18 cellular contexts compared by ENCODE assay signal in the genomic region with DNA sequence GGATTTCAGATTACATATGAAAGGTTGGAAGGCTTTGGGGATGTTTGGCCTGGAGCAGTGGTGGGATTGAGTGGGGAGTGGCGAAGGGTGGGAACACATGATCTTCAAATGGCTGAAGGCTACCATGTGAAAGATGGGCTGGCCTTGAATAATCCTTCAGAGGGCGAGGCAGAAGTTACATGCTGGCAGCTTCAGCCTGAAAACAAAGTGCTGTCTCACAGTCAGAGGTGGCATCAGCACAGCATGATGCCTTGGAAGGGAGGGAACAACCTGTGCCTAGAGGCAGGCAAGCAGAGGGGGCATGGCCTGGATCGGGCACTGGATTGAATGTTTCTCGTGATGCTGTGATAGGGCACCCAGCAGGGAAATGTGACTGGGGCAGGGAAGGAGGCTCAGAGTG.
A peak's percentile ranks its signal among the peaks of the same experiment; 100 is the strongest.
DNase-seq lines count a peak whose midpoint lies in the region; FAIRE-seq and TF ChIP-seq lines count a peak whose summit lies in the region.
"Had no signal": no experiment of that assay in that cellular context is flagged by ENCODE, and none has a peak within 500 bp of the region (broad histone marks: within the 10 kb centered on the region; RNA-seq: fewer than 3 reads in every experiment).

No MANE protein-coding gene starts in this region.

- no peaks in the 10 kb centered on the region for H3K36me3 ChIP-seq in bronchial epithelial cell (ENCODE audit: control insufficient read depth, insufficient read depth, low read length)
- H3K36me3 ChIP-seq in neuronal stem cell (replicated peaks in 1 of 2; ENCODE audit: control insufficient read depth in 2 of 2, insufficient read depth in 2 of 2, low read length in 2 of 2) = no peaks in the 10 kb centered on the region
- H3K36me3 ChIP-seq: SJCRH30 had no signal

- TF ChIP-seq CTCF in bronchial epithelial cell (IDR thresholded peaks at IDR 0.05; ENCODE audit: insufficient read depth, low read length, severe bottlenecking) = no peak

- H3K14ac ChIP-seq in neuronal stem cell (ENCODE audit: low read length) = peak overlapping the region; percentile 25

- no peak overlapping the region for H2BK15ac ChIP-seq in neuronal stem cell (ENCODE audit: low read length)

- peak overlapping the region; percentile 66 for H2AK5ac ChIP-seq in neuronal stem cell (ENCODE audit: low read depth, low read length)

- no peak overlapping the region for H3K4me2 ChIP-seq in neuronal stem cell (ENCODE audit: insufficient read depth, low read length, poor library complexity, severe bottlenecking)

- peak; percentile 36 for FAIRE-seq in bronchial epithelial cell (lab: Jason Lieb, UNC)
- FAIRE-seq: A204.1, GM12878, GM18507 had no signal

- no peak overlapping the region for H2AFZ ChIP-seq in neuronal stem cell (ENCODE audit: low read length)

- no peaks in the 10 kb centered on the region for H3K79me1 ChIP-seq in neuronal stem cell (ENCODE audit: low read depth, low read length)

- H2BK12ac ChIP-seq in neuronal stem cell (ENCODE audit: low read length) = peak overlapping the region; percentile 48

- no peak overlapping the region for H2BK5ac ChIP-seq in neuronal stem cell (ENCODE audit: low read length)

- H3K4ac ChIP-seq in neuronal stem cell (ENCODE audit: low read length) = no peak overlapping the region

- H3K27ac ChIP-seq in neuronal stem cell (replicated peaks; ENCODE audit: low read length) = no peak overlapping the region
- H3K27ac ChIP-seq: HL-60, RWPE1, SJCRH30 had no signal

- no CpG with 5 or more reads among the region's 4 CpGs for WGBS in neuronal stem cell (ENCODE audit: extremely low coverage in 2 of 2, insufficient read length in 2 of 2, insufficient replicate concordance in 1 of 2), 2 donors

- H3K4me3 ChIP-seq in bronchial epithelial cell (ENCODE audit: low read depth, low read length) (no peak overlapping the region), neuronal stem cell (ENCODE audit: low read length in 2 of 2) (peak overlapping the region in 1 of 2 donors; percentile 1)
- H3K4me3 ChIP-seq: GM12878, SJCRH30 had no signal

- no peaks in the 10 kb centered on the region for H3K9me3 ChIP-seq in neuronal stem cell (replicated peaks in 1 of 2; ENCODE audit: control insufficient read depth in 2 of 2, insufficient read depth in 1 of 2, low read depth in 1 of 2, low read length in 2 of 2)
- H3K9me3 ChIP-seq: SJCRH30 had no signal

- no peak overlapping the region for H4K91ac ChIP-seq in neuronal stem cell (ENCODE audit: low read depth, low read length, poor library complexity)

- peak overlapping the region; percentile 81 for H3K18ac ChIP-seq in neuronal stem cell (ENCODE audit: low read length)

- H4K8ac ChIP-seq in neuronal stem cell (ENCODE audit: low read depth, low read length) = no peak overlapping the region

- H3K4me1 ChIP-seq in neuronal stem cell (ENCODE audit: control insufficient read depth in 2 of 2, insufficient read depth in 1 of 2, low read depth in 1 of 2, low read length in 2 of 2) = peaks cover 0 to 14% of the 10 kb centered on the region in 2 donors
- H3K4me1 ChIP-seq: SJCRH30 had no signal

- peak overlapping the region; percentile 72 for H3K9ac ChIP-seq in neuronal stem cell (ENCODE audit: low read depth, low read length, poor library complexity)

- peak overlapping the region; percentile 74 for H3K23ac ChIP-seq in neuronal stem cell (ENCODE audit: low read depth, low read length, poor library complexity)

- DNase-seq in NCI-H2171 treated with DMSO at 0.1 percent for 48 hours (lab: John Stamatoyannopoulos, UW) = peak; percentile 31
- DNase-seq in NCI-H2171 (lab: John Stamatoyannopoulos, UW) = no peak
- peak; percentile 32 for DNase-seq in NCI-H2227 (lab: John Stamatoyannopoulos, UW; ENCODE audit: unreplicated experiment)
- no peak for DNase-seq in bronchial epithelial cell (ENCODE audit: low read depth)
- DNase-seq in neuronal stem cell (ENCODE audit: low spot score) = no peak
- no peak for DNase-seq in activated naive CD4-positive, alpha-beta T cell treated with anti-CD3 and anti-CD28 coated beads, Interleukin-2, amount 50 U/mL, for 16 hours
- DNase-seq in middle frontal gyrus (ENCODE audit: extremely low spot score, low spot score) = no peak
- no peak for DNase-seq in activated CD8-positive, alpha-beta memory T cell treated with anti-CD3 and anti-CD28 coated beads, Interleukin-2, amount 50 U/mL, for 4 hours
- DNase-seq: C1 segment of cervical spinal cord, DMS53, NCI-H187 treated with DMSO at 0.1 percent for 48 hours, NCI-H510A, SJCRH30 had no signal

- H3K27me3 ChIP-seq in bronchial epithelial cell (ENCODE audit: control insufficient read depth, insufficient read depth, low read length) = no peaks in the 10 kb centered on the region
- H3K27me3 ChIP-seq in neuronal stem cell (ENCODE audit: control insufficient read depth in 3 of 3, insufficient read depth in 3 of 3, low read depth in 1 of 3, low read length in 3 of 3) = peaks cover 0 to 2% (median 0%) of the 10 kb centered on the region in 3 experiments

- no peak overlapping the region for H2BK120ac ChIP-seq in neuronal stem cell (ENCODE audit: low read depth, low read length)

Comparison
In these comparisons a context has a peak if more than half of its experiments do, and no peak if none do; other contexts are left out.
1. DNase-seq: peak in NCI-H2171 treated with DMSO at 0.1 percent for 48 hours (single experiment) and NCI-H2227 (single experiment); none in NCI-H2171 (single experiment), bronchial epithelial cell (single experiment), neuronal stem cell (single experiment), activated naive CD4-positive, alpha-beta T cell treated with anti-CD3 and anti-CD28 coated beads, Interleukin-2, amount 50 U/mL, for 16 hours (single experiment), middle frontal gyrus (single experiment) and activated CD8-positive, alpha-beta memory T cell treated with anti-CD3 and anti-CD28 coated beads, Interleukin-2, amount 50 U/mL, for 4 hours (single experiment).